9 cellular contexts compared by ENCODE assay signal in the genomic region with DNA sequence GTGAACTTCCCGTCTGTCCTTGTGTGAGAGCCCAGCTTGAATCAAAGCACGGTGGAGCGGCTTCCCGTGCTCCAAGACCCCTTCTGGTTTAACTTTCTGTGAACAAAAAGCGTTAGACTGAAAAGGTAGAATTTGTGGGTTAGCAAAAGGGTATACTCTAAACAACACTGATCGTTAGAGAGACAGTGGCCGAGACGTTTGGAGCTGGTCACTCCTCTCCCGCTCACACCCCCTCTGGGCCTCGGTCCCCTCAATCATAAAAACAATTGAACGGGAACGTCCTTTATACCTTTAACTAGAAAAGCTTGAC. TPM values are rescaled to one million over a fixed set of nuclear protein-coding genes. Genes with fewer than 3 reads are reported as not detected.
DNase-seq lines count a peak whose midpoint lies in the region; ATAC-seq, FAIRE-seq and TF ChIP-seq lines count a peak whose summit lies in the region.
"Had no signal": no experiment of that assay in that cellular context is flagged by ENCODE, and none has a peak within 500 bp of the region (broad histone marks: within the 10 kb centered on the region; RNA-seq: fewer than 3 reads in every experiment).

No MANE protein-coding gene starts in this region.

- H3K36me3 Mint-ChIP-seq in activated naive CD4-positive, alpha-beta T cell treated with anti-CD3 and anti-CD28 coated beads, Interleukin-2, amount 10 ng/mL, durations not matched to agents 7 days and 5 days: peaks cover 20% of the 10 kb centered on the region

- TF ChIP-seq CTCF in K562 (IDR thresholded peaks at IDR 0.05 in 2 of 3, conservative IDR thresholded peaks at IDR 0.05 in 1 of 3; ENCODE audit: insufficient read depth in 2 of 3, low read depth in 1 of 3, low read length in 3 of 3) (no peak), lower leg skin (IDR thresholded peaks at IDR 0.05) (no peak), uterus (IDR thresholded peaks at IDR 0.05) (no peak)

- no peak for TF ChIP-seq RAD21 in K562 (CRISPR knock-in tag; conservative IDR thresholded peaks at IDR 0.05 in 1 of 2, IDR thresholded peaks at IDR 0.05 in 1 of 2)

- H3K9me1 ChIP-seq in K562 (ENCODE audit: control insufficient read depth, insufficient read depth, low read length): no peaks in the 10 kb centered on the region

- H3K36me3 ChIP-seq in K562 (ENCODE audit: control insufficient read depth, insufficient read depth, low read length) (peaks cover 58% of the 10 kb centered on the region; the same call in 2 of the 3 replicates), uterus (no peaks in the 10 kb centered on the region)

- H3K9me3 ChIP-seq in K562 (replicated peaks; ENCODE audit: control insufficient read depth, insufficient read depth, low read depth, low read length): no peaks in the 10 kb centered on the region
- H3K9me3 ChIP-seq in uterus: no peaks in the 10 kb centered on the region

- ATAC-seq in K562: peak; percentile 29

- peak overlapping the region; percentile 92 for H3K4me3 Mint-ChIP-seq in activated naive CD4-positive, alpha-beta T cell treated with anti-CD3 and anti-CD28 coated beads, Interleukin-2, amount 10 ng/mL, durations not matched to agents 7 days and 5 days

- H3K4me3 ChIP-seq in K562 (peak overlapping the region; percentile 83), lower leg skin (ENCODE audit: low read depth, poor library complexity, severe bottlenecking) (peak overlapping the region; percentile 87), uterus (peak overlapping the region; percentile 61 to 93)

- no peaks in the 10 kb centered on the region for H3K27me3 Mint-ChIP-seq in activated naive CD4-positive, alpha-beta T cell treated with anti-CD3 and anti-CD28 coated beads, Interleukin-2, amount 10 ng/mL, durations not matched to agents 7 days and 5 days

- peak; percentile 62; the same call in 1 of the 2 replicates for TF ChIP-seq POLR2A in K562 (conservative IDR thresholded peaks at IDR 0.05)
- no peak for TF ChIP-seq POLR2A in lower leg skin (IDR thresholded peaks at IDR 0.05)
- TF ChIP-seq POLR2A in uterus (IDR thresholded peaks at IDR 0.05): no peak

- peak overlapping the region; percentile 86 for H3K27ac Mint-ChIP-seq in activated naive CD4-positive, alpha-beta T cell treated with anti-CD3 and anti-CD28 coated beads, Interleukin-2, amount 10 ng/mL, durations not matched to agents 7 days and 5 days

- H4K20me1 ChIP-seq in K562 (replicated peaks; ENCODE audit: control insufficient read depth, insufficient read depth, low read length): peaks cover 11% of the 10 kb centered on the region; the same call in 1 of the 2 replicates

- H3K79me2 ChIP-seq in K562 (ENCODE audit: control insufficient read depth, insufficient read depth, low read length): peaks cover 14% of the 10 kb centered on the region

- H3K4me1 ChIP-seq in K562 (replicated peaks in 1 of 2; ENCODE audit: control insufficient read depth in 2 of 2, insufficient read depth in 2 of 2, low read length in 2 of 2) (peaks cover 5 to 15% of the 10 kb centered on the region in 2 experiments; a peak in 3 of 5 replicates), uterus (no peaks in the 10 kb centered on the region)

- CTCF ChIA-PET in activated naive CD4-positive, alpha-beta T cell treated with anti-CD3 and anti-CD28 coated beads, Interleukin-2, amount 10 ng/mL, durations not matched to agents 7 days and 5 days (lab: Charles Lee): interaction anchor here (1.0 to 2.1 kb wide), 5 partner anchors 8 to 71 kb away, joined by 3 to 6 read pairs (median 5); no protein-coding TSS in a partner anchor
- CTCF ChIA-PET in K562 (lab: Yijun Ruan, JAX; ENCODE audit: low intra/inter-chr PET ratio): interaction anchor here (0.9 kb wide), 1 partner anchor 116 kb away, joined by 5 read pairs; no protein-coding TSS in a partner anchor

- no peaks in the 10 kb centered on the region for H3K9me3 Mint-ChIP-seq in activated naive CD4-positive, alpha-beta T cell treated with anti-CD3 and anti-CD28 coated beads, Interleukin-2, amount 10 ng/mL, durations not matched to agents 7 days and 5 days

- POLR2A ChIA-PET in K562 (lab: Yijun Ruan, JAX): interaction anchor here (0.6 to 1.4 kb wide), 3 partner anchors 12 to 42 kb away, joined by 3 to 4 read pairs (median 3); no protein-coding TSS in a partner anchor

- TF ChIP-seq EP300 in K562 (IDR thresholded peaks at IDR 0.05; ENCODE audit: low read length): no peak

- FAIRE-seq in K562 (lab: Jason Lieb, UNC): no peak

- intact Hi-C loops in K562 (cut with micrococcal nuclease): loop anchor here (10.0 kb wide), 1 partner anchor 852 kb away; no protein-coding TSS in a partner anchor
- intact Hi-C loops in lower leg skin (cut with DNase I; ENCODE audit: low total_unique reads): no loop called here
- intact Hi-C loops in uterus (cut with DNase I; ENCODE audit: low total_unique reads): no loop called here

- DNase-seq in activated naive CD4-positive, alpha-beta T cell treated with anti-CD3 and anti-CD28 coated beads, Interleukin-2, amount 10 ng/mL, durations not matched to agents 7 days and 5 days: no peak
- DNase-seq in activated naive CD4-positive, alpha-beta T cell treated with anti-CD3 and anti-CD28 coated beads, Interleukin-2, amount 50 U/mL, for 16 hours: no peak
- DNase-seq in K562 (ENCODE audit: extremely low read depth in 1 of 4, low spot score in 3 of 4) (no peak), lower leg skin (ENCODE audit: low spot score in 2 of 2) (no peak), uterus (no peak), SIG-M5 (lab: John Stamatoyannopoulos, UW) (no peak), NCI-H1092 treated with DMSO at 0.1 percent for 48 hours (lab: John Stamatoyannopoulos, UW) (no peak), G401 (ENCODE audit: low spot score) (no peak)

- H2AFZ ChIP-seq in K562 (ENCODE audit: low read depth, low read length): peak overlapping the region; percentile 85

- in situ Hi-C loops in K562 (cut with MboI): no loop called here
- in situ Hi-C loops in G401 (cut with HindIII; ENCODE audit: low sequenced_read_pairs): no loop called here

- 1% methylated on average over 12 of the region's 12 CpGs for WGBS in K562 (ENCODE audit: insufficient coverage, low coverage, missing lambda C conversion rate)
- 0 to 1% methylated on average over 12 of the region's 12 CpGs for WGBS in lower leg skin, 2 donors

- H3K27ac ChIP-seq in K562 (ENCODE audit: extremely low read depth, low read depth, low read length) (peak overlapping the region; percentile 65), uterus (peak overlapping the region; percentile 81 to 83)

- peak overlapping the region; percentile 87 to 95 for H3K9ac ChIP-seq in K562 (ENCODE audit: insufficient read depth in 1 of 2, low read depth in 2 of 2, low read length in 2 of 2)

- peaks cover 26% of the 10 kb centered on the region for H3K4me1 Mint-ChIP-seq in activated naive CD4-positive, alpha-beta T cell treated with anti-CD3 and anti-CD28 coated beads, Interleukin-2, amount 10 ng/mL, durations not matched to agents 7 days and 5 days

- TSS peak; percentile 55 for BruUV-seq in K562 (replicated peaks; lab: Mats Ljungman, UMichigan)

- no peaks in the 10 kb centered on the region for H3K27me3 ChIP-seq in K562 (ENCODE audit: control insufficient read depth in 2 of 2, insufficient read depth in 2 of 2, low read length in 2 of 2)
- H3K27me3 ChIP-seq in uterus: no peaks in the 10 kb centered on the region

- peak overlapping the region; percentile 94 for H3K4me2 ChIP-seq in K562 (ENCODE audit: insufficient read depth, low read length)

RNA-seq across cellular contexts. Expression of gene PRKRIP1, which starts 0.5 kb away (rescaled TPM):
- total RNA-seq in K562 (2011; cell fraction: chromatin; rRNA removed; ENCODE audit: low replicate concordance): 41.9 and 63.9 TPM in 2 replicates
- 59.3 and 69.9 TPM in 2 replicates for total RNA-seq in K562 (2011; cell fraction: nucleolus; rRNA removed)
- 40.8 and 43.3 TPM in 2 replicates for total RNA-seq in K562 (2011; cell fraction: nucleoplasm; rRNA removed)
- total RNA-seq in K562 (2014; rRNA removed) (40.0 and 44.6 TPM in 2 replicates), K562 (2014; rRNA removed; fragmentation: Illumina TruSeq; extraction: Trizol) (14.8 and 15.9 TPM in 2 replicates), K562 (2015; rRNA removed; fragmentation: Illumina TruSeq; extraction: Trizol) (25.3 and 27.3 TPM in 2 replicates), K562 (2021) (25.2 and 33.9 TPM in 2 replicates), lower leg skin (10 to 100 TPM; 32.8 to 39.9 (median 35.7) TPM), uterus (10 to 100 TPM; 16.1 to 36.6 (median 25.4) TPM)
- polyA plus RNA-seq in K562 (2011; rRNA removed) (17.2 and 18.1 TPM in 2 replicates), K562 (2014; fragmentation: Illumina TruSeq; extraction: Trizol) (19.3 and 19.8 TPM in 2 replicates), K562 (2014; fragmentation: Nextera tagmentation; extraction: Ambion mirVana) (10 to 100 TPM; 14.9 to 19.6 TPM), K562 (2014; rRNA removed) (48.6 and 52.1 TPM in 2 replicates)
- 15.5 and 21.3 TPM in 2 replicates for polyA plus RNA-seq in K562 (2011; cell fraction: cytosol; rRNA removed)
- polyA plus RNA-seq in K562 (2011; cell fraction: nucleus; rRNA removed): 62.2 and 104 TPM in 2 replicates
- polyA plus RNA-seq in K562 (2012): 24.5 and 27.3 TPM in 2 replicates
- polyA minus RNA-seq in K562 (2011; rRNA and poly(A)+ RNA removed): 5.6 and 5.9 TPM in 2 replicates
- 8.3 and 9.5 TPM in 2 replicates for polyA minus RNA-seq in K562 (2011; cell fraction: cytosol; rRNA and poly(A)+ RNA removed)
- 15.4 and 20.5 TPM in 2 replicates for polyA minus RNA-seq in K562 (2011; cell fraction: nucleus; rRNA and poly(A)+ RNA removed)
- total RNA-seq in G401 (2014; rRNA removed; shearing (Covaris generic)): 25.2 and 25.9 TPM in 2 replicates

RNA-seq across cellular contexts. Expression of gene ORAI2, which starts 36.7 kb away (rescaled TPM):
- 18.4 and 52.2 TPM in 2 replicates for total RNA-seq in K562 (2011; cell fraction: chromatin; rRNA removed; ENCODE audit: low replicate concordance)
- total RNA-seq in K562 (2011; cell fraction: nucleolus; rRNA removed): 30.3 and 37.7 TPM in 2 replicates
- total RNA-seq in K562 (2011; cell fraction: nucleoplasm; rRNA removed): 25.7 and 31.2 TPM in 2 replicates
- total RNA-seq in K562 (2014; rRNA removed) (18.3 and 23.1 TPM in 2 replicates), K562 (2014; rRNA removed; fragmentation: Illumina TruSeq; extraction: Trizol) (4.0 and 4.1 TPM in 2 replicates), K562 (2015; rRNA removed; fragmentation: Illumina TruSeq; extraction: Trizol) (9.0 and 9.2 TPM in 2 replicates), K562 (2021) (23.5 and 27.7 TPM in 2 replicates), lower leg skin (1 to 10 TPM; 2.7 to 6.8 (median 6.4) TPM), uterus (10 to 100 TPM; 15.6 to 48.9 (median 39.0) TPM)
- polyA plus RNA-seq in K562 (2011; rRNA removed) (14.3 and 16.0 TPM in 2 replicates), K562 (2014; fragmentation: Illumina TruSeq; extraction: Trizol) (7.7 and 18.6 TPM in 2 replicates), K562 (2014; fragmentation: Nextera tagmentation; extraction: Ambion mirVana) (1 to 10 TPM; 1.1 to 2.0 TPM), K562 (2014; rRNA removed) (16.7 and 18.9 TPM in 2 replicates)
- polyA plus RNA-seq in K562 (2011; cell fraction: cytosol; rRNA removed): 32.8 and 91.3 TPM in 2 replicates
- polyA plus RNA-seq in K562 (2011; cell fraction: nucleus; rRNA removed): 5.5 and 11.5 TPM in 2 replicates
- polyA plus RNA-seq in K562 (2012): 34.3 and 36.5 TPM in 2 replicates
- 11.4 and 21.4 TPM in 2 replicates for polyA minus RNA-seq in K562 (2011; rRNA and poly(A)+ RNA removed)
- 35.3 and 38.1 TPM in 2 replicates for polyA minus RNA-seq in K562 (2011; cell fraction: cytosol; rRNA and poly(A)+ RNA removed)
- 4.0 and 4.6 TPM in 2 replicates for polyA minus RNA-seq in K562 (2011; cell fraction: nucleus; rRNA and poly(A)+ RNA removed)
- 106 and 147 TPM in 2 replicates for total RNA-seq in G401 (2014; rRNA removed; shearing (Covaris generic))

RNA-seq across cellular contexts. Expression of gene SPDYE6, which starts 40.4 kb away (rescaled TPM):
- 0.23 and 0.65 TPM in 2 replicates for total RNA-seq in K562 (2011; cell fraction: chromatin; rRNA removed; ENCODE audit: low replicate concordance)
- total RNA-seq in K562 (2011; cell fraction: nucleolus; rRNA removed): not detected in 2 replicates
- total RNA-seq in K562 (2011; cell fraction: nucleoplasm; rRNA removed): 0.38 TPM in 1 of 2 replicates, not detected in the other
- not detected in 2 replicates for total RNA-seq in K562 (2014; rRNA removed)
- not detected in 2 replicates for total RNA-seq in K562 (2014; rRNA removed; fragmentation: Illumina TruSeq; extraction: Trizol)
- not detected in 2 replicates for total RNA-seq in K562 (2015; rRNA removed; fragmentation: Illumina TruSeq; extraction: Trizol)
- total RNA-seq in K562 (2021): not detected in 2 replicates
- polyA plus RNA-seq in K562 (2011; rRNA removed): not detected in 2 replicates
- polyA plus RNA-seq in K562 (2011; cell fraction: cytosol; rRNA removed): not detected in 2 replicates
- polyA plus RNA-seq in K562 (2011; cell fraction: nucleus; rRNA removed): not detected in 2 replicates
- 2.1 and 2.9 TPM in 2 replicates for polyA plus RNA-seq in K562 (2012)
- polyA plus RNA-seq in K562 (2014; fragmentation: Illumina TruSeq; extraction: Trizol): not detected in 2 replicates
- polyA plus RNA-seq in K562 (2014; fragmentation: Nextera tagmentation; extraction: Ambion mirVana): under 1 TPM; 0.24 to 0.35 TPM
- not detected in 2 replicates for polyA plus RNA-seq in K562 (2014; rRNA removed)
- polyA minus RNA-seq in K562 (2011; rRNA and poly(A)+ RNA removed): not detected in 2 replicates
- not detected in 2 replicates for polyA minus RNA-seq in K562 (2011; cell fraction: cytosol; rRNA and poly(A)+ RNA removed)
- not detected in 2 replicates for polyA minus RNA-seq in K562 (2011; cell fraction: nucleus; rRNA and poly(A)+ RNA removed)
- not detected for total RNA-seq in lower leg skin
- total RNA-seq in uterus: not detected
- total RNA-seq in G401 (2014; rRNA removed; shearing (Covaris generic)): not detected in 2 replicates
- total RNA-seq: dermis microvascular lymphatic vessel endothelial cell had no signal
